Comparison of ENCODE assay signal across 1 cellular context in the genomic region with DNA sequence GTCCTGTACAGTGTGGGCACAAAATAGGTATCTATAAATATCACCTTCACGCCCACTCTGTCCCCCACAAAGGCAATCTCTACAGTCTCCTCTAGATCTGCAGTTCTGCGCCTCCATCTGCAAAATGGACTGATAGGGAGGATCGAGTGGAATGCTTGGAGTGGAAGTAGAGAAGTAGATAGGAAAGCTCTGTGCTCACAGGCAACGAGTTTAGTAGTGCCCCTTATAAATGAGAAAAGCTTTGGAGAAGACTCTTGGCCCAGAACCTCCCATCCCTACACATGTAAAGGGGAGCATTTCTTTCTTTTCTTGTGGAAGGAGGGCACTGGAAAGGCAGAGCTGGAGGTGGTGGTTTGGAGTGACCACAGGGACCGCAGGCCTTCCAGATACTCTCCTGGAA.
TF ChIP-seq lines count a peak whose summit lies in the region.

No MANE protein-coding gene starts in this region.

TF ChIP-seq in GM23338, 12 proteins besides CTCF, POLR2A, EP300 and RAD21 (continued from another document):
- TF ChIP-seq, protein P1, sequence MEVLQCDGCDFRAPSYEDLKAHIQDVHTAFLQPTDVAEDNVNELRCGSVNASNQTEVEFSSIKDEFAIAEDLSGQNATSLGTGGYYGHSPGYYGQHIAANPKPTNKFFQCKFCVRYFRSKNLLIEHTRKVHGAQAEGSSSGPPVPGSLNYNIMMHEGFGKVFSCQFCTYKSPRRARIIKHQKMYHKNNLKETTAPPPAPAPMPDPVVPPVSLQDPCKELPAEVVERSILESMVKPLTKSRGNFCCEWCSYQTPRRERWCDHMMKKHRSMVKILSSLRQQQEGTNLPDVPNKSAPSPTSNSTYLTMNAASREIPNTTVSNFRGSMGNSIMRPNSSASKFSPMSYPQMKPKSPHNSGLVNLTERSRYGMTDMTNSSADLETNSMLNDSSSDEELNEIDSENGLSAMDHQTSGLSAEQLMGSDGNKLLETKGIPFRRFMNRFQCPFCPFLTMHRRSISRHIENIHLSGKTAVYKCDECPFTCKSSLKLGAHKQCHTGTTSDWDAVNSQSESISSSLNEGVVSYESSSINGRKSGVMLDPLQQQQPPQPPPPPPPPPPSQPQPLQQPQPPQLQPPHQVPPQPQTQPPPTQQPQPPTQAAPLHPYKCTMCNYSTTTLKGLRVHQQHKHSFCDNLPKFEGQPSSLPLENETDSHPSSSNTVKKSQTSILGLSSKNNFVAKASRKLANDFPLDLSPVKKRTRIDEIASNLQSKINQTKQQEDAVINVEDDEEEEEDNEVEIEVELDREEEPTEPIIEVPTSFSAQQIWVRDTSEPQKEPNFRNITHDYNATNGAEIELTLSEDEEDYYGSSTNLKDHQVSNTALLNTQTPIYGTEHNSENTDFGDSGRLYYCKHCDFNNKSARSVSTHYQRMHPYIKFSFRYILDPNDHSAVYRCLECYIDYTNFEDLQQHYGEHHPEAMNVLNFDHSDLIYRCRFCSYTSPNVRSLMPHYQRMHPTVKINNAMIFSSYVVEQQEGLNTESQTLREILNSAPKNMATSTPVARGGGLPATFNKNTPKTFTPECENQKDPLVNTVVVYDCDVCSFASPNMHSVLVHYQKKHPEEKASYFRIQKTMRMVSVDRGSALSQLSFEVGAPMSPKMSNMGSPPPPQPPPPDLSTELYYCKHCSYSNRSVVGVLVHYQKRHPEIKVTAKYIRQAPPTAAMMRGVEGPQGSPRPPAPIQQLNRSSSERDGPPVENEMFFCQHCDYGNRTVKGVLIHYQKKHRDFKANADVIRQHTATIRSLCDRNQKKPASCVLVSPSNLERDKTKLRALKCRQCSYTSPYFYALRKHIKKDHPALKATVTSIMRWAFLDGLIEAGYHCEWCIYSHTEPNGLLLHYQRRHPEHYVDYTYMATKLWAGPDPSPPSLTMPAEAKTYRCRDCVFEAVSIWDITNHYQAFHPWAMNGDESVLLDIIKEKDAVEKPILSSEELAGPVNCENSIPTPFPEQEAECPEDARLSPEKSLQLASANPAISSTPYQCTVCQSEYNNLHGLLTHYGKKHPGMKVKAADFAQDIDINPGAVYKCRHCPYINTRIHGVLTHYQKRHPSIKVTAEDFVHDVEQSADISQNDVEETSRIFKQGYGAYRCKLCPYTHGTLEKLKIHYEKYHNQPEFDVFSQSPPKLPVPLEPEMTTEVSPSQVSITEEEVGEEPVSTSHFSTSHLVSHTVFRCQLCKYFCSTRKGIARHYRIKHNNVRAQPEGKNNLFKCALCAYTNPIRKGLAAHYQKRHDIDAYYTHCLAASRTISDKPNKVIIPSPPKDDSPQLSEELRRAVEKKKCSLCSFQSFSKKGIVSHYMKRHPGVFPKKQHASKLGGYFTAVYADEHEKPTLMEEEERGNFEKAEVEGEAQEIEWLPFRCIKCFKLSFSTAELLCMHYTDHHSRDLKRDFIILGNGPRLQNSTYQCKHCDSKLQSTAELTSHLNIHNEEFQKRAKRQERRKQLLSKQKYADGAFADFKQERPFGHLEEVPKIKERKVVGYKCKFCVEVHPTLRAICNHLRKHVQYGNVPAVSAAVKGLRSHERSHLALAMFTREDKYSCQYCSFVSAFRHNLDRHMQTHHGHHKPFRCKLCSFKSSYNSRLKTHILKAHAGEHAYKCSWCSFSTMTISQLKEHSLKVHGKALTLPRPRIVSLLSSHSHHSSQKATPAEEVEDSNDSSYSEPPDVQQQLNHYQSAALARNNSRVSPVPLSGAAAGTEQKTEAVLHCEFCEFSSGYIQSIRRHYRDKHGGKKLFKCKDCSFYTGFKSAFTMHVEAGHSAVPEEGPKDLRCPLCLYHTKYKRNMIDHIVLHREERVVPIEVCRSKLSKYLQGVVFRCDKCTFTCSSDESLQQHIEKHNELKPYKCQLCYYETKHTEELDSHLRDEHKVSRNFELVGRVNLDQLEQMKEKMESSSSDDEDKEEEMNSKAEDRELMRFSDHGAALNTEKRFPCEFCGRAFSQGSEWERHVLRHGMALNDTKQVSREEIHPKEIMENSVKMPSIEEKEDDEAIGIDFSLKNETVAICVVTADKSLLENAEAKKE (CRISPR knock-in tag; IDR thresholded peaks at IDR 0.05) = no peak
- TF ChIP-seq CREB1 (CRISPR knock-in tag; IDR thresholded peaks at IDR 0.05; ENCODE audit: low read depth) (no peak), STAT1 (IDR thresholded peaks at IDR 0.05; ENCODE audit: unreplicated experiment) (no peak), POLR2AphosphoS5 (IDR thresholded peaks at IDR 0.05; ENCODE audit: low read depth) (no peak)
